31 cellular contexts compared by ENCODE assay signal in the genomic region with DNA sequence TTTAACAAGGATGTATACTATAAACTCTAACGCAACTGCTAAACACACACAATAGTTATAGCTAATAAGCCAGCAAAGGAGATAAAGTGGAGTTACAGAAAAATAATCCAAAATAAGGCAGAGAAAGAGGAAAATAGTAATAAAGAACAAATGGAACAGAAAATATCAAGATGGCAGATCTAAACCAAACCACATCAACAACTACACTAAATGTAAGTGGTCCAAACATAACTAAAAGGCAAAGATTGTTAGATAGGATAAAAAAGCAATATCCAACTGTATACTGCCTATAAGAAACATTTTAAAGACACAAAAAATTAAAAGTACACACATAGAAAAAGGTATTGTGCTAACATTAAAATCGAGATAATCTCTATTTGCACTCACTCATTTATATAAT. TPM values are rescaled to one million over a fixed set of nuclear protein-coding genes. Genes with fewer than 3 reads are reported as not detected.
"Had no signal": no experiment of that assay in that cellular context is flagged by ENCODE, and none has a peak within 500 bp of the region (broad histone marks: within the 10 kb centered on the region; RNA-seq: fewer than 3 reads in every experiment).

No MANE protein-coding gene starts in this region.

- H3K27ac ChIP-seq: colonic mucosa, coronary artery, dorsolateral prefrontal cortex, epithelial cell of prostate, esophagus muscularis mucosa, esophagus squamous epithelium, foreskin keratinocyte, gastrocnemius medialis, gastroesophageal sphincter, heart left ventricle, heart right ventricle had no signal

- H3K36me3 ChIP-seq: colonic mucosa had no signal

- H3K4me3 Mint-ChIP-seq: dendritic cell treated with granulocyte-macrophage colony-stimulating factor and Interleukin-4, amounts not matched to agents 40 ng/mL and 50 ng/mL, for 4 days had no signal

- H3K27me3 ChIP-seq: dorsolateral prefrontal cortex, esophagus muscularis mucosa, esophagus squamous epithelium, foreskin keratinocyte, gastrocnemius medialis, gastroesophageal sphincter, heart left ventricle had no signal

- ATAC-seq: esophagus mucosa, foreskin keratinocyte, gastrocnemius medialis, gastroesophageal sphincter, heart left ventricle, heart right ventricle had no signal

- H3K4me3 ChIP-seq: colonic mucosa, coronary artery, dorsolateral prefrontal cortex, esophagus muscularis mucosa, esophagus squamous epithelium, gastrocnemius medialis, gastroesophageal sphincter, heart left ventricle, heart right ventricle had no signal

- H3K9me3 ChIP-seq: colonic mucosa had no signal

- FAIRE-seq: colon, endometrium, endothelial cell of umbilical vein, frontal cortex had no signal

- H3K27ac Mint-ChIP-seq: dendritic cell treated with granulocyte-macrophage colony-stimulating factor and Interleukin-4, amounts not matched to agents 40 ng/mL and 50 ng/mL, for 4 days had no signal

- DNase-seq: colonic mucosa; cortex of kidney; dermis blood vessel endothelial cell; dorsolateral prefrontal cortex; effector CD4-positive, alpha-beta T cell; effector CD8-positive, alpha-beta T cell; effector memory CD4-positive, alpha-beta T cell; erythroblast; esophagus squamous epithelium; foreskin fibroblast; foreskin melanocyte; gastrocnemius medialis; glutamatergic neuron; head of caudate nucleus; heart left ventricle; heart right ventricle had no signal

- H3K4me1 ChIP-seq: colonic mucosa had no signal

RNA-seq across cellular contexts. Expression of a gene that starts 5.6 kb away (rescaled TPM):
- total RNA-seq: endothelial cell of umbilical vein, epithelial cell of proximal tubule, fibroblast of lung, fibroblast of villous mesenchyme, glomerular endothelial cell had no signal
- polyA plus RNA-seq: endothelial cell of umbilical vein, fibroblast of lung had no signal
